ENCODE assay signal across 16 cellular contexts in genomic region chr6:14905201-14905600, GRCh38.
DNase-seq lines count a peak whose midpoint lies in the region; ATAC-seq, FAIRE-seq and TF ChIP-seq lines count a peak whose summit lies in the region.
"Had no signal": no experiment of that assay in that cellular context is flagged by ENCODE, and none has a peak within 500 bp of the region (broad histone marks: within the 10 kb centered on the region; RNA-seq: fewer than 3 reads in every experiment).

No MANE protein-coding gene starts in this region.

- H3K4me2 ChIP-seq in BLaER1 (peak overlapping the region; percentile 77; the same call in 1 of the 2 replicates), H1 (ENCODE audit: insufficient read depth in 1 of 2, low read depth in 2 of 2, low read length in 2 of 2) (no peak overlapping the region)

- H3K56ac ChIP-seq in H1 (replicated peaks; ENCODE audit: insufficient read length, low read depth, low read length) = no peak overlapping the region

- H3K9ac ChIP-seq in BLaER1 (no peak overlapping the region), H1 (replicated peaks in 1 of 4; ENCODE audit: extremely low read depth in 1 of 4, low read depth in 3 of 4, low read length in 3 of 4) (no peak overlapping the region)

- H3K4ac ChIP-seq in H1 (replicated peaks; ENCODE audit: insufficient read length, low read depth, low read length) = no peak overlapping the region

- intact Hi-C loops in CD14-positive monocyte (cut with micrococcal nuclease) = no loop called here

- H3K79me2 ChIP-seq in H1 (ENCODE audit: control insufficient read depth in 1 of 2, insufficient read depth in 2 of 2, low read length in 2 of 2) = no peaks in the 10 kb centered on the region

- H3K4me3 ChIP-seq in BLaER1 = no peak overlapping the region
- no peak overlapping the region for H3K4me3 ChIP-seq in HL-60 (replicated peaks; ENCODE audit: insufficient read depth, low read length)
- H3K4me3 ChIP-seq in H1 (ENCODE audit: extremely low read depth in 1 of 4, insufficient read depth in 2 of 4, low read depth in 3 of 4, low read length in 4 of 4) = no peak overlapping the region
- H3K4me3 ChIP-seq in neutrophil (ENCODE audit: low read depth in 1 of 2, low read length in 1 of 2) = no peak overlapping the region
- H3K4me3 ChIP-seq: HAP-1, K562 had no signal

- no peak overlapping the region for H2AFZ ChIP-seq in H1 (ENCODE audit: low read length)

- in situ Hi-C loops in ACHN (cut with HindIII; ENCODE audit: low pct_ligation_motif_present, low pct_unique_long_range_greater_than_20kb, low sequenced_read_pairs) = no loop called here

- H3K27me3 Mint-ChIP-seq in CD14-positive monocyte (ENCODE audit: low read depth in 3 of 3) = no peaks in the 10 kb centered on the region
- H3K27me3 Mint-ChIP-seq: B cell; CD4-positive, alpha-beta memory T cell had no signal

- TF ChIP-seq CTCF in HL-60 (IDR thresholded peaks at IDR 0.05; ENCODE audit: insufficient read depth, low read length) = no peak
- TF ChIP-seq CTCF in H1 (IDR thresholded peaks at IDR 0.05; ENCODE audit: control extremely low read depth in 1 of 3, insufficient read depth in 1 of 3, low read depth in 1 of 3, low read length in 3 of 3) = peak in 2 of 3 experiments; percentile 17; a peak in 3 of 4 replicates
- TF ChIP-seq CTCF in neutrophil (IDR thresholded peaks at IDR 0.05) = no peak
- no peak for TF ChIP-seq CTCF in CD14-positive monocyte (IDR thresholded peaks at IDR 0.05)

- no peak overlapping the region for H2BK20ac ChIP-seq in H1 (ENCODE audit: low read length)

- H3K36me3 Mint-ChIP-seq in CD14-positive monocyte = no peaks in the 10 kb centered on the region
- H3K36me3 Mint-ChIP-seq: CD4-positive, alpha-beta memory T cell had no signal

- no peaks in the 10 kb centered on the region; the same call in 1 of the 2 replicates for H3K79me1 ChIP-seq in H1 (ENCODE audit: low read depth, low read length)

- TF ChIP-seq RAD21 in H1 (IDR thresholded peaks at IDR 0.05 in 1 of 2, conservative IDR thresholded peaks at IDR 0.05 in 1 of 2; ENCODE audit: low read depth in 2 of 2, low read length in 2 of 2) = peak; percentile 10 to 34; a peak in 2 of 4 replicates

- DNase-seq in HL-60 (ENCODE audit: low read depth in 1 of 2, low spot score in 1 of 2) = no peak
- DNase-seq in H1 (ENCODE audit: low read depth in 1 of 2, low spot score in 2 of 2) = no peak
- no peak for DNase-seq in CD14-positive monocyte (ENCODE audit: low spot score)
- DNase-seq in ACHN = no peak
- DNase-seq: 8988T; CD4-positive, alpha-beta memory T cell; DMS79 treated with DMSO at 0.1 percent for 48 hours; GF-D8; IMR-90 had no signal

- no peak overlapping the region for H4K91ac ChIP-seq in H1 (replicated peaks; ENCODE audit: insufficient read length, low read length)

- 61% methylated on average over 3 of the region's 3 CpGs; no CpG with 5 or more reads in 1 of the 2 experiments for WGBS in H1 (ENCODE audit: extremely low coverage in 1 of 2, insufficient coverage in 1 of 2, insufficient read length in 1 of 2, insufficient replicate concordance in 2 of 2, low coverage in 1 of 2, low lambda C conversion rate in 2 of 2, missing lambda C conversion rate in 1 of 2), 2 experiments

- no peak overlapping the region for H2BK12ac ChIP-seq in H1 (ENCODE audit: low read depth, low read length)

- peaks cover 23% of the 10 kb centered on the region for H3K4me1 Mint-ChIP-seq in CD14-positive monocyte

- H3K18ac ChIP-seq in H1 (ENCODE audit: extremely low read depth, low read length) = no peak overlapping the region

- H3K23ac ChIP-seq in H1 (ENCODE audit: insufficient read length) = no peak overlapping the region

- no peak for ATAC-seq in GM19395 (IDR thresholded peaks at IDR 0.05; ENCODE audit: unreplicated experiment)
- ATAC-seq: K562 had no signal

- no peak for FAIRE-seq in H1 (lab: Jason Lieb, UNC)
- FAIRE-seq: K562 had no signal

- H3K4me1 ChIP-seq in BLaER1 (peaks cover 83% of the 10 kb centered on the region), H1 (replicated peaks in 1 of 4; ENCODE audit: control insufficient read depth in 3 of 4, insufficient read depth in 4 of 4, low read length in 3 of 4) (no peaks in the 10 kb centered on the region), neutrophil (ENCODE audit: control insufficient read depth in 1 of 2, insufficient read depth in 1 of 2, low read depth in 1 of 2, low read length in 1 of 2) (peaks cover 46 to 49% of the 10 kb centered on the region in 2 experiments)

- no peak overlapping the region for H2BK15ac ChIP-seq in H1 (ENCODE audit: low read length)

- POLR2A ChIA-PET in H1 (lab: Charles Lee; ENCODE audit: partially characterized antibody) = no interaction called here

- H2AK5ac ChIP-seq in H1 (ENCODE audit: low read depth, low read length) = no peak overlapping the region

- H3K36me3 ChIP-seq in BLaER1 (no peaks in the 10 kb centered on the region; the same call in 1 of the 2 replicates), H1 (ENCODE audit: control insufficient read depth in 2 of 4, insufficient read depth in 4 of 4, low read length in 3 of 4) (no peaks in the 10 kb centered on the region; a peak in 1 of 8 replicates), neutrophil (no peaks in the 10 kb centered on the region)
- H3K36me3 ChIP-seq: HAP-1 had no signal

- H3K4me3 Mint-ChIP-seq in CD14-positive monocyte = no peak overlapping the region
- H3K4me3 Mint-ChIP-seq: B cell; CD4-positive, alpha-beta memory T cell had no signal

- H3K27me3 ChIP-seq in BLaER1 = no peaks in the 10 kb centered on the region
- H3K27me3 ChIP-seq in HL-60 (ENCODE audit: insufficient read depth, poor library complexity, severe bottlenecking) = no peaks in the 10 kb centered on the region
- no peaks in the 10 kb centered on the region for H3K27me3 ChIP-seq in H1 (replicated peaks in 1 of 4; ENCODE audit: control insufficient read depth in 3 of 4, extremely low read depth in 1 of 4, insufficient read depth in 3 of 4, low read length in 3 of 4)
- no peaks in the 10 kb centered on the region for H3K27me3 ChIP-seq in neutrophil

- TF ChIP-seq EP300 in H1 (IDR thresholded peaks at IDR 0.05; ENCODE audit: borderline replicate concordance in 1 of 2, low read depth in 2 of 2, low read length in 2 of 2) = no peak

- no peak overlapping the region for H2BK5ac ChIP-seq in H1 (ENCODE audit: low read depth, low read length)

- peak overlapping the region in 1 of 7 donors; percentile 25 for H3K27ac Mint-ChIP-seq in CD14-positive monocyte
- H3K27ac Mint-ChIP-seq: B cell; CD4-positive, alpha-beta memory T cell had no signal

- no peak for TF ChIP-seq POLR2A in H1 (IDR thresholded peaks at IDR 0.05; ENCODE audit: control extremely low read depth in 1 of 2, low read depth in 2 of 2, low read length in 2 of 2)

- H3K27ac ChIP-seq in BLaER1 (peak overlapping the region; percentile 92), HL-60 (replicated peaks) (peak overlapping the region; percentile 80; the same call in 1 of the 2 replicates), H1 (ENCODE audit: low read depth, low read length) (no peak overlapping the region), neutrophil (peak overlapping the region; percentile 88)
- H3K27ac ChIP-seq: C4-2B had no signal

- no peaks in the 10 kb centered on the region for H4K20me1 ChIP-seq in BLaER1
- no peaks in the 10 kb centered on the region for H4K20me1 ChIP-seq in H1 (replicated peaks in 1 of 2; ENCODE audit: control insufficient read depth in 1 of 2, insufficient read depth in 2 of 2, low read length in 2 of 2)

- H3K14ac ChIP-seq in H1 (ENCODE audit: insufficient read length) = no peak overlapping the region

- H3K23me2 ChIP-seq in H1 (ENCODE audit: low read depth, low read length) = no peaks in the 10 kb centered on the region

- H3K9me3 ChIP-seq in BLaER1 = peaks cover 27% of the 10 kb centered on the region
- H3K9me3 ChIP-seq in H1 (ENCODE audit: insufficient read depth in 2 of 2, low read depth in 1 of 2, low read length in 1 of 2) = no peaks in the 10 kb centered on the region
- H3K9me3 ChIP-seq in neutrophil = no peaks in the 10 kb centered on the region
- H3K9me3 ChIP-seq: HAP-1 had no signal

- no peak overlapping the region for H2BK120ac ChIP-seq in H1 (replicated peaks; ENCODE audit: low read depth, low read length)

- no peak overlapping the region for H4K8ac ChIP-seq in H1 (ENCODE audit: extremely low read depth, insufficient read depth, low read length)

- CTCF ChIA-PET in H1 (lab: Charles Lee; ENCODE audit: partially characterized antibody) = interaction anchor here (1.0 to 1.2 kb wide), 2 partner anchors 10 to 72 kb away, joined by 3 to 4 read pairs; no protein-coding TSS in a partner anchor

- H3K9me3 Mint-ChIP-seq in CD14-positive monocyte = peaks cover 0 to 8% (median 0%) of the 10 kb centered on the region in 7 donors
- H3K9me3 Mint-ChIP-seq: CD4-positive, alpha-beta memory T cell had no signal

- H4K5ac ChIP-seq in H1 (ENCODE audit: insufficient read length, low read depth, low read length) = no peak overlapping the region

TF ChIP-seq in H1, 55 proteins besides CTCF, POLR2A, EP300 and RAD21:
- TF ChIP-seq ZNF274 (IDR thresholded peaks at IDR 0.05; ENCODE audit: borderline replicate concordance, extremely low read depth, low read length) (no peak), TEAD4 (IDR thresholded peaks at IDR 0.05; ENCODE audit: low read depth, low read length) (peak; percentile 64)

Comparison
In these comparisons a context has a peak if more than half of its experiments do, and no peak if none do; other contexts are left out.
1. CTCF ChIP-seq: peak in H1 (2 of 3); none in HL-60 (single experiment), neutrophil (single experiment) and CD14-positive monocyte (single experiment).